9 cellular contexts compared by ENCODE assay signal in genomic region chr16:72099377-72099818, GRCh38. TPM values are rescaled to one million over a fixed set of nuclear protein-coding genes. Genes with fewer than 3 reads are reported as not detected.
DNase-seq lines count a peak whose midpoint lies in the region; ATAC-seq and TF ChIP-seq lines count a peak whose summit lies in the region.
"Had no signal": no experiment of that assay in that cellular context is flagged by ENCODE, and none has a peak within 500 bp of the region (broad histone marks: within the 10 kb centered on the region; RNA-seq: fewer than 3 reads in every experiment).

No MANE protein-coding gene starts in this region.

- in situ Hi-C loops in astrocyte of the spinal cord (cut with HindIII; ENCODE audit: low sequenced_read_pairs) = no loop called here

- DNase-seq in DMS 273 treated with DMSO at 0.1 percent for 48 hours (lab: John Stamatoyannopoulos, UW) = peak; percentile 43
- no peak for DNase-seq in RWPE2 (ENCODE audit: low spot score)
- DNase-seq in astrocyte of the spinal cord (ENCODE audit: low read depth, low spot score) = peak; percentile 32
- DNase-seq in iPS-NIHi11 (ENCODE audit: low spot score) = peak; percentile 78
- peak; percentile 15 to 31 for DNase-seq in stimulated activated CD4-positive, alpha-beta T cell treated with anti-CD3 and anti-CD28 coated beads, Interleukin-1b, Interleukin-23, amount 100 ng/mL, for 4 hours (ENCODE audit: low read depth in 2 of 2)
- no peak for DNase-seq in mesenteric fat pad (ENCODE audit: low spot score)

- H3K27me3 ChIP-seq in RWPE2 (ENCODE audit: insufficient read depth, poor library complexity, severe bottlenecking) = no peaks in the 10 kb centered on the region

- peak; percentile 55 for TF ChIP-seq RAD21 in Ishikawa (IDR thresholded peaks at IDR 0.05; ENCODE audit: low read depth)

- TF ChIP-seq CTCF in RWPE2 (IDR thresholded peaks at IDR 0.05; ENCODE audit: poor library complexity, severe bottlenecking) (peak; percentile 61), astrocyte of the spinal cord (IDR thresholded peaks at IDR 0.05; ENCODE audit: low read depth, low read length) (peak; percentile 54)

- H3K4me3 ChIP-seq in RWPE2 (ENCODE audit: severe bottlenecking) (no peak overlapping the region), astrocyte of the spinal cord (ENCODE audit: low read depth, low read length) (no peak overlapping the region)

- H3K4me1 ChIP-seq in RWPE2 (ENCODE audit: insufficient read depth, poor library complexity, severe bottlenecking) = peaks cover 9% of the 10 kb centered on the region

- peaks cover 92% of the 10 kb centered on the region for H3K36me3 ChIP-seq in RWPE2 (ENCODE audit: low read depth)

- no peak overlapping the region for H3K27ac ChIP-seq in RWPE2 (ENCODE audit: poor library complexity, severe bottlenecking)

- no peaks in the 10 kb centered on the region for H3K9me3 ChIP-seq in RWPE2 (ENCODE audit: severe bottlenecking)

- peak; percentile 74 for ATAC-seq in GM19455 (IDR thresholded peaks at IDR 0.05; ENCODE audit: unreplicated experiment)
- ATAC-seq in RWPE2 (ENCODE audit: low read depth) = peak; percentile 86

- TF ChIP-seq EP300 in Ishikawa (IDR thresholded peaks at IDR 0.05; ENCODE audit: borderline replicate concordance) = no peak

TF ChIP-seq in Ishikawa, 13 proteins besides CTCF, POLR2A, EP300 and RAD21:
- TF ChIP-seq, protein P1, sequence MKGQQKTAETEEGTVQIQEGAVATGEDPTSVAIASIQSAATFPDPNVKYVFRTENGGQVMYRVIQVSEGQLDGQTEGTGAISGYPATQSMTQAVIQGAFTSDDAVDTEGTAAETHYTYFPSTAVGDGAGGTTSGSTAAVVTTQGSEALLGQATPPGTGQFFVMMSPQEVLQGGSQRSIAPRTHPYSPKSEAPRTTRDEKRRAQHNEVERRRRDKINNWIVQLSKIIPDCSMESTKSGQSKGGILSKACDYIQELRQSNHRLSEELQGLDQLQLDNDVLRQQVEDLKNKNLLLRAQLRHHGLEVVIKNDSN (IDR thresholded peaks at IDR 0.05) = no peak
- TF ChIP-seq CREB1 (IDR thresholded peaks at IDR 0.05; ENCODE audit: low read depth) (no peak), TAF1 (IDR thresholded peaks at IDR 0.05; ENCODE audit: low read depth) (no peak), EGR1 (IDR thresholded peaks at IDR 0.05) (no peak), TEAD4 (IDR thresholded peaks at IDR 0.05) (no peak), NFIC (IDR thresholded peaks at IDR 0.05) (no peak), ZBTB7A (IDR thresholded peaks at IDR 0.05; ENCODE audit: low read depth) (no peak), YY1 (IDR thresholded peaks at IDR 0.05; ENCODE audit: low read depth) (no peak), CEBPB (IDR thresholded peaks at IDR 0.05) (no peak), TCF12 (IDR thresholded peaks at IDR 0.05; ENCODE audit: low read depth) (no peak), REST (IDR thresholded peaks at IDR 0.05; ENCODE audit: low read depth) (no peak), FOXM1 (IDR thresholded peaks at IDR 0.05; ENCODE audit: borderline replicate concordance, low read depth) (no peak), MAX (IDR thresholded peaks at IDR 0.05) (no peak)

RNA-seq across cellular contexts. Expression of gene DHX38, which starts 5.8 kb away (rescaled TPM):
- total RNA-seq in mesenteric fat pad = 53.4 TPM

RNA-seq across cellular contexts. Expression of gene TXNL4B, which starts 6.0 kb away (rescaled TPM):
- 7.7 TPM for total RNA-seq in mesenteric fat pad

RNA-seq across cellular contexts. Expression of gene HPR, which starts 36.4 kb away (rescaled TPM):
- total RNA-seq in mesenteric fat pad = 0.48 TPM
- total RNA-seq: urinary bladder had no signal

RNA-seq across cellular contexts. Expression of gene HP, which starts 45.1 kb away (rescaled TPM):
- total RNA-seq in mesenteric fat pad = 63.2 TPM

Comparison
In these comparisons a context has a peak if more than half of its experiments do, and no peak if none do; other contexts are left out.
1. DNase-seq: peak in DMS 273 treated with DMSO at 0.1 percent for 48 hours (single experiment), astrocyte of the spinal cord (single experiment), iPS-NIHi11 (single experiment) and stimulated activated CD4-positive, alpha-beta T cell treated with anti-CD3 and anti-CD28 coated beads, Interleukin-1b, Interleukin-23, amount 100 ng/mL, for 4 hours (2 of 2); none in RWPE2 (single experiment) and mesenteric fat pad (single experiment).